Comparison of ENCODE assay signal across 19 cellular contexts in the genomic region with DNA sequence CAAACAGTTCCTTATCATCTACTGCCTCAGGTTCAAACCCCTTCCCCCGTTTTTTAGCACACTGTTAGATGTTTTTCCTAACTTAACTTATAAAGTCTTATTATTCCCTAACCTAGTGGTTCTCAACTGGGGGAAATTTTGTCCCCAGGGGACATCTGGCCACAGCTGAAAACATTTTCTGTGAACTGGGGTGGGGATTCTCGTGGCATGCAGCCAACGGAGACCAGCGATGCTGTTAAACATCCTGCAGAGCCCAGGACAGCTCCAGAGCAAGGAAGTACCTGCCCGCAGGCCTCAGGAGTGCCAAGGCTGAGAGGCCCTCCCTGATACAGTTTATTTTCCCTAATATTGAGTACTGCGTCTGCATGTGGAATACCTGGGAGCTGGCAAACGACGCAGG.
"Had no signal": no experiment of that assay in that cellular context is flagged by ENCODE, and none has a peak within 500 bp of the region (broad histone marks: within the 10 kb centered on the region; RNA-seq: fewer than 3 reads in every experiment).

No MANE protein-coding gene starts in this region.

- H3K9me3 ChIP-seq: MG63 had no signal

- H3K9me3 Mint-ChIP-seq: T-cell had no signal

- H3K27ac Mint-ChIP-seq: T-cell had no signal

- H3K36me3 ChIP-seq: MG63 had no signal

- DNase-seq: Karpas-422, KG1, MG63, NCI-H1048, NCI-H1105, NCI-H1417, NCI-H1436 treated with DMSO at 0.1 percent for 48 hours, NCI-H1694 treated with DMSO at 0.1 percent for 48 hours, NCI-H1930, NCI-H2081, NCI-H2107, NCI-H2227 treated with DMSO at 0.1 percent for 48 hours, NCI-H524, NCI-H526 treated with DMSO at 0.1 percent for 48 hours, NCI-H748 treated with DMSO at 0.1 percent for 48 hours, RPMI8226, SHP77, SW 1271, T-cell had no signal

- ATAC-seq: T-cell had no signal

- H3K27me3 Mint-ChIP-seq: T-cell had no signal

- H3K36me3 Mint-ChIP-seq: T-cell had no signal

- H3K27me3 ChIP-seq: MG63 had no signal

- H3K4me3 ChIP-seq: MG63 had no signal

- H3K4me3 Mint-ChIP-seq: T-cell had no signal
